In the genomic region with DNA sequence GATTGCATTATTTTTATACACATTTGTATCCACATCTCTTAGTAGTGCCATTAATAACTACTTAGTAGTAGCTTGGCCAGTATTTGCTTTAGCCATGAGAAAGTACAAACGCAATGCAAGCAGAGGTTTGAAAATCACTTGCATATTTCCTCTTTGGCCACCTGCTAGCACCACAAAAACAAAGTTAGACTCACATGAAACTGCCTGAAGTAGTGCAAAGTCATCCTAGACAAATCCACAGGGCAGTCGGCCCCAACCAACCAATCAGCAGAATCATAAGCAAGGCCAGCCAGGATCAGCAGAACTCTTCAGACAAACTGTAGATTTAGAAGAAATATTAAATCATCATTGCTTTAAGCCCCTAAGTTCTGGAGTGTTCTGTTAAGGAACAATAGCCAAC, we compare ENCODE assay signal across 26 cellular contexts.
"Had no signal": no experiment of that assay in that cellular context is flagged by ENCODE, and none has a peak within 500 bp of the region (broad histone marks: within the 10 kb centered on the region; RNA-seq: fewer than 3 reads in every experiment).

No MANE protein-coding gene starts in this region.

- DNase-seq: activated B cell treated with CpG ODN at 0.5 μM for 24 hours; activated CD4-positive, alpha-beta memory T cell treated with anti-CD3 and anti-CD28 coated beads, Interleukin-2, amount 10 ng/mL, durations not matched to agents 7 days and 5 days; activated CD4-positive, alpha-beta T cell treated with anti-CD3 and anti-CD28 coated beads for 1 hour; activated CD4-positive, alpha-beta T cell treated with anti-CD3 and anti-CD28 coated beads for 36 hours; activated CD4-positive, alpha-beta T cell treated with anti-CD3 and anti-CD28 coated beads for 48 hours; activated CD4-positive, alpha-beta T cell treated with anti-CD3 and anti-CD28 coated beads, Interleukin-2, amount 10 ng/mL, durations not matched to agents 7 days and 5 days; activated CD4-positive, alpha-beta T cell treated with anti-CD3 and anti-CD28 coated beads, Interleukin-2, amount 50 U/mL, for 48 hours; activated CD8-positive, alpha-beta memory T cell treated with anti-CD3 and anti-CD28 coated beads for 24 hours; activated CD8-positive, alpha-beta memory T cell treated with anti-CD3 and anti-CD28 coated beads, Interleukin-2, amount 10 ng/mL, durations not matched to agents 7 days and 5 days; activated CD8-positive, alpha-beta memory T cell treated with anti-CD3 and anti-CD28 coated beads, Interleukin-2, amount 50 U/mL, for 48 hours; activated CD8-positive, alpha-beta T cell treated with anti-CD3 and anti-CD28 coated beads, Interleukin-2, amount 10 ng/mL, durations not matched to agents 7 days and 5 days; activated effector memory CD4-positive, alpha-beta T cell treated with Interleukin-2 at 50 U/mL for 16 hours; activated gamma-delta T cell; activated naive CD4-positive, alpha-beta T cell treated with anti-CD3 and anti-CD28 coated beads, Interleukin-2, amount 10 ng/mL, durations not matched to agents 7 days and 5 days; activated naive CD4-positive, alpha-beta T cell treated with Interleukin-2 at 50 U/mL for 16 hours; activated naive CD8-positive, alpha-beta T cell treated with anti-CD3 and anti-CD28 coated beads, Interleukin-2, amount 10 ng/mL, durations not matched to agents 7 days and 5 days; activated naive CD8-positive, alpha-beta T cell treated with anti-CD3 and anti-CD28 coated beads, Interleukin-2, amount 50 U/mL, for 24 hours; activated T-cell treated with anti-CD3 and anti-CD28 coated beads, Interleukin-2, amount 50 U/mL, for 24 hours; activated T-cell treated with anti-CD3 and anti-CD28 coated beads, Interleukin-2, amount 50 U/mL, for 48 hours; amygdala; aorta; body of pancreas; brain microvascular endothelial cell; central memory CD4-positive, alpha-beta T cell; T-helper 17 cell; T-helper 9 cell had no signal
